In the genomic region with DNA sequence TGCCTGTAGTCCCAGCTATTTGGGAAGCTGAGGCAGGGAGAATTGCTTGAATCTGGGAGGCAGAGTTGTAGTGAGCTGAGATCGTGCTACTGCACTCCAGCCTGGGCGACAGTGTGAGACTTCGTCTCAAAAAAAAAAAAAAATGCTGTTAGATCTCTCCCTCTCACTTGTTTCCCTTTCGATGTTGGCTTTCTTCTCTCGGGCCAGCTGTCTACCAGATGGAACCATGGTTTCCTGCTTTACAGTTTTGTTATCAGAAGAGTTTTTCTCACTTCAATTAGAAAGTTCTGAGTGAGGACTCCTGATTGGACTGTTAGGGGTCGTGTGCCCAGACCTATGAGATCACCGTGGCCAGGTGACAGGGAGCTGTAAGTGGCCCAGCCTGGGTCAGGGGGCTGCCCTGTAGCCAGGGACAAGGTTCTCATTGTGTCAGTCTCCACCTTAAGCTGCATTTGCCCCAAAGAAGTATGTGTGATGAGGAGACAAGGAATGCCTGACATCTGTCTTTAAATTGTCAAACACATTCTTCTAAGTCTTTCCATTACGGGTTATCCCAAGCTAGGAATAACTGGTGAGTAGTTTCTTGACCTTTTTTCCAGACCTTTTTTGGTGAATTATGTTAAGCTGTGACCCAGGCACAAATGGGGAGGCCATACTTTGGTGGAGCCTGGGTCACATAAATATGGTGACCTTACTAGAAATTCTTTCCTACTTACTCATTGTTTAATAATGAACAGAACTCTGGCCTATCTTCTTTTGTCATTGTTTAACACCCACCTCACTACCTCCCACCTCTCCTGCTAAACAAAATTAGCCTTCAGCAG, we compare ENCODE assay signal across 9 cellular contexts. TPM values are rescaled to one million over a fixed set of nuclear protein-coding genes. Genes with fewer than 3 reads are reported as not detected.
DNase-seq lines count a peak whose midpoint lies in the region; ATAC-seq and TF ChIP-seq lines count a peak whose summit lies in the region.
"Had no signal": no experiment of that assay in that cellular context is flagged by ENCODE, and none has a peak within 500 bp of the region (broad histone marks: within the 10 kb centered on the region; RNA-seq: fewer than 3 reads in every experiment).

No MANE protein-coding gene starts in this region.

- H3K27me3 Mint-ChIP-seq in MCF 10A (ENCODE audit: insufficient read depth, unreplicated experiment) = no peaks in the 10 kb centered on the region
- H3K27me3 Mint-ChIP-seq: brain had no signal

- CTCF ChIA-PET in MCF 10A (lab: Yijun Ruan, JAX) (interaction anchor here (1.1 to 2.3 kb wide), 2 partner anchors 26 to 85 kb away, joined by 5 to 17 read pairs; a partner anchor contains a TSS), mammary epithelial cell (lab: Charles Lee; ENCODE audit: low non-redundant PET) (no interaction called here)

- H3K4me1 ChIP-seq in mammary epithelial cell (ENCODE audit: insufficient read depth, low read length) = no peaks in the 10 kb centered on the region
- no peaks in the 10 kb centered on the region for H3K4me1 ChIP-seq in uterus

- H3K9ac ChIP-seq in mammary epithelial cell (ENCODE audit: insufficient read depth, low read length) = no peak overlapping the region

- BruUV-seq in MCF 10A (replicated peaks; lab: Mats Ljungman, UMichigan) = no TSS peak
- BruUV-seq in mammary epithelial cell (replicated peaks; lab: Mats Ljungman, UMichigan) = no TSS peak

- H3K4me3 ChIP-seq in mammary epithelial cell (replicated peaks in 1 of 3; ENCODE audit: insufficient read depth in 1 of 3, low read depth in 2 of 3, low read length in 3 of 3) (no peak overlapping the region), uterus (no peak overlapping the region)

- H3K27me3 ChIP-seq in mammary epithelial cell (ENCODE audit: insufficient read depth, low read length) (no peaks in the 10 kb centered on the region), uterus (no peaks in the 10 kb centered on the region)

- TF ChIP-seq CTCF in MCF 10A (IDR thresholded peaks at IDR 0.05; ENCODE audit: unreplicated experiment) = no peak
- TF ChIP-seq CTCF in mammary epithelial cell (conservative IDR thresholded peaks at IDR 0.05 in 1 of 2, IDR thresholded peaks at IDR 0.05 in 1 of 2; ENCODE audit: extremely low read depth in 1 of 2, insufficient read depth in 1 of 2, low read depth in 1 of 2, low read length in 2 of 2) = no peak
- no peak for TF ChIP-seq CTCF in uterus (IDR thresholded peaks at IDR 0.05)

- peak; percentile 86 for ATAC-seq in HG03175 (IDR thresholded peaks at IDR 0.05; ENCODE audit: unreplicated experiment)

- DNase-seq in MCF 10A (ENCODE audit: unreplicated experiment) (no peak), mammary epithelial cell (no peak), activated T-cell treated with anti-CD3 and anti-CD28 coated beads for 24 hours (ENCODE audit: low read depth) (peak; percentile 35), kidney glomerular epithelial cell (lab: John Stamatoyannopoulos, UW) (peak; percentile 80), uterus (no peak), NAMALWA (ENCODE audit: low spot score) (no peak), retina (no peak)

- peaks cover 59% of the 10 kb centered on the region for H3K79me2 ChIP-seq in mammary epithelial cell (ENCODE audit: insufficient read depth, low read length)

- H3K4me3 Mint-ChIP-seq in MCF 10A (ENCODE audit: unreplicated experiment) = no peak overlapping the region
- H3K4me3 Mint-ChIP-seq: brain had no signal

- H3K9me3 Mint-ChIP-seq in MCF 10A (ENCODE audit: unreplicated experiment) = no peaks in the 10 kb centered on the region
- H3K9me3 Mint-ChIP-seq: brain had no signal

- H3K9me3 ChIP-seq in mammary epithelial cell (replicated peaks; ENCODE audit: insufficient read depth, low read length) (no peaks in the 10 kb centered on the region), uterus (no peaks in the 10 kb centered on the region)

- H3K4me2 ChIP-seq in mammary epithelial cell (ENCODE audit: insufficient read depth, low read depth, low read length) = no peak overlapping the region

- peak overlapping the region; percentile 51 for H3K27ac Mint-ChIP-seq in MCF 10A (ENCODE audit: low read depth, unreplicated experiment)

- in situ Hi-C loops in mammary epithelial cell (cut with MboI; ENCODE audit: low sequenced_read_pairs in 2 of 2) = no loop called here

- no peaks in the 10 kb centered on the region for H3K4me1 Mint-ChIP-seq in MCF 10A (ENCODE audit: insufficient read depth, unreplicated experiment)

- H2AFZ ChIP-seq in mammary epithelial cell (ENCODE audit: low read depth, low read length) = no peak overlapping the region

- TF ChIP-seq POLR2A in uterus (IDR thresholded peaks at IDR 0.05) = no peak

- dilution Hi-C loops in mammary epithelial cell (cut with HindIII; ENCODE audit: low sequenced_read_pairs) = no loop called here

- POLR2A ChIA-PET in MCF 10A (lab: Yijun Ruan, JAX) = interaction anchor here (0.8 to 1.7 kb wide), 2 partner anchors 13 to 33 kb away, joined by 4 to 7 read pairs; a partner anchor contains a TSS

- 100% methylated on average over 3 of the region's 8 CpGs for WGBS in mammary epithelial cell (ENCODE audit: low coverage, missing lambda C conversion rate)

- H3K27ac ChIP-seq in mammary epithelial cell (ENCODE audit: insufficient read depth, low read depth, low read length) = no peak overlapping the region
- peak overlapping the region in 1 of 2 donors; percentile 30 for H3K27ac ChIP-seq in uterus

- peaks cover 7% of the 10 kb centered on the region for H3K36me3 ChIP-seq in mammary epithelial cell (ENCODE audit: insufficient read depth, low read length)
- no peaks in the 10 kb centered on the region for H3K36me3 ChIP-seq in uterus

- H3K36me3 Mint-ChIP-seq in MCF 10A (ENCODE audit: insufficient read depth, unreplicated experiment) = peaks cover 24% of the 10 kb centered on the region

- intact Hi-C loops in MCF 10A (cut with micrococcal nuclease) = no loop called here
- intact Hi-C loops in mammary epithelial cell (cut with micrococcal nuclease) = no loop called here
- intact Hi-C loops in uterus (cut with DNase I; ENCODE audit: low total_unique reads) = no loop called here

- H4K20me1 ChIP-seq in mammary epithelial cell (ENCODE audit: insufficient read depth, low read length) = no peaks in the 10 kb centered on the region

RNA-seq across cellular contexts. Expression of a gene that starts 25.2 kb away (rescaled TPM):
- total RNA-seq in MCF 10A (2022) (22.9 and 24.6 TPM in 2 replicates), mammary epithelial cell (10 to 100 TPM; 11.2 to 21.3 TPM), uterus (10 to 100 TPM; 17.1 to 45.6 (median 24.6) TPM)
- polyA plus RNA-seq in mammary epithelial cell = 25.4 TPM
- 1.4 TPM for polyA minus RNA-seq in mammary epithelial cell

RNA-seq across cellular contexts. Expression of a gene that starts 32.3 kb away (rescaled TPM):
- total RNA-seq in MCF 10A (2022) = 5,336 and 5,631 TPM in 2 replicates
- 1,000 to 10,000 TPM; 2,956 to 3,547 TPM for total RNA-seq in mammary epithelial cell
- 4,438 TPM for polyA plus RNA-seq in mammary epithelial cell
- 3,877 TPM for polyA minus RNA-seq in mammary epithelial cell
- 1,000 to 10,000 TPM; 2,301 to 6,298 (median 4,986) TPM for total RNA-seq in uterus

RNA-seq across cellular contexts. Expression of a gene that starts 32.7 kb away (rescaled TPM):
- 20.8 and 27.4 TPM in 2 replicates for total RNA-seq in MCF 10A (2022)
- total RNA-seq in mammary epithelial cell = 10 to 100 TPM in 1 of 2 donors, 1 to 10 TPM in 1; 8.5 to 26.9 TPM
- 24.3 TPM for polyA plus RNA-seq in mammary epithelial cell
- polyA minus RNA-seq in mammary epithelial cell = 22.9 TPM
- 10 to 100 TPM in 1 of 4 donors, 1 to 10 TPM in 3; 2.4 to 26.1 (median 7.0) TPM for total RNA-seq in uterus

Comparison
In these comparisons a context has a peak if more than half of its experiments do, and no peak if none do; other contexts are left out.
1. DNase-seq: peak in activated T-cell treated with anti-CD3 and anti-CD28 coated beads for 24 hours (single experiment) and kidney glomerular epithelial cell (single experiment); none in MCF 10A (single experiment), mammary epithelial cell (single experiment), uterus (0 of 2), NAMALWA (single experiment) and retina (single experiment).